ENCODE assay signal across 20 cellular contexts in genomic region chr10:34232481-34232880, GRCh38.
"Had no signal": no experiment of that assay in that cellular context is flagged by ENCODE, and none has a peak within 500 bp of the region (broad histone marks: within the 10 kb centered on the region; RNA-seq: fewer than 3 reads in every experiment).

No MANE protein-coding gene starts in this region.

- H3K4me3 ChIP-seq: SJSA1, SK-N-MC had no signal

- H3K27me3 Mint-ChIP-seq: IgD-negative memory B cell had no signal

- H3K4me3 Mint-ChIP-seq: IgD-negative memory B cell had no signal

- H3K27me3 ChIP-seq: SJSA1 had no signal

- H3K9me3 Mint-ChIP-seq: IgD-negative memory B cell had no signal

- H3K4me1 Mint-ChIP-seq: IgD-negative memory B cell had no signal

- FAIRE-seq: RCC 7860 had no signal

- H3K9me3 ChIP-seq: SJSA1 had no signal

- H3K36me3 ChIP-seq: SJSA1 had no signal

- DNase-seq: KBM-7, MV-4-11, NCI-H1048, NCI-H1105, NCI-H1417, NCI-H1436 treated with DMSO at 0.1 percent for 48 hours, NCI-H1694, NCI-H187 treated with DMSO at 0.1 percent for 48 hours, NCI-H2029 treated with DMSO at 0.1 percent for 48 hours, NCI-H2227 treated with DMSO at 0.1 percent for 48 hours, NCI-H524, NCI-H69, NCI-H774, Right ventricle myocardium superior, RPMI8226, SIG-M5 had no signal

- H3K27ac ChIP-seq: SJSA1, SK-N-MC had no signal

- H3K27ac Mint-ChIP-seq: IgD-negative memory B cell had no signal
